ENCODE assay signal across 8 cellular contexts in the genomic region with DNA sequence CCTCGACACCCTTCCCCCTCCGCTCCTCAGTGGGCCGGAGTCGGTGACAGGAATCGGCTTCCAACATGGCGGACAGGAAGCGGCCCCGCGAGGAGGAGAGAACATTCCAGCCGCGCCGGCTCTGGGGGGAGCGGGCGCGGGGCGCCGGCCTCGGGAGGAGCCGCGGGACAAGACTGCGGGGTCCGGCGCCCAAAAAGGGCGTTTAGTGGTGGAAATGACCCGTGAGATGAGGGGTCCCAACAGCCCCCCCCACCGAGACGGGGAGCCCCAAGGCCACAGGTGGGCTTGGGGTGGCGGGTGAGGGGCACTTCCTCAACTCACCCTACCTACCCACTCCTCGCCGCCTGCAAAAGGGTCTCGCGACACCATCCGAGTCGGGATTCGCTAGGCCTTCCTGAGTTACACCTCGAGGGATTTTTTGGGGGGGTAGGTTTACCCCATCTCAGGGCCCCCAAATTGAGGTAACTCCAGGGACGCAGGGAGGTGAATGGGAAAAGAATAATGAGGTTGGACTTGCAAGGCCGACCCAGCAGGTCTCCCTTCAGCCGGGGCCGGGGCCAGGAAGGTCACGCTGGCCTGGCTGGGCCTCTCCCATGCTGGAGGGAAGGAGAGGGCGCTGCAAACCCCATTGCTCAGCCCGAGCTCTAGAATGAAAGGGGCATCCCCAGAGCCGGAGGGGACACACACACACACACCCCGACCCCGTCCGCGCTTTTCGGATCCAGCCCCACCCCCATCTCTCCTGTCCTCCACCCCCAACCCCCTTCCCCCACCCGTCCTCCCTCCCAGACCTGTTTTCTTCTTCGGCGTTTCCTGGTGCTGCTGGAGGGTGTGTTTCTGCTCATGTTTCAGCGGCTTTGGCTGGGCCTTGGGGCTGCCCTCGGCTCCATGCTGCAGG. TPM values are rescaled to one million over a fixed set of nuclear protein-coding genes. Genes with fewer than 3 reads are reported as not detected.
DNase-seq lines count a peak whose midpoint lies in the region; ATAC-seq and TF ChIP-seq lines count a peak whose summit lies in the region.

No MANE protein-coding gene starts in this region.

- H3K27me3 ChIP-seq in CD8-positive, alpha-beta T cell (ENCODE audit: insufficient read depth, low read length), result no peaks in the 10 kb centered on the region
- H3K27me3 ChIP-seq in layer of hippocampus (ENCODE audit: control insufficient read depth, insufficient read depth, low read length), result no peaks in the 10 kb centered on the region

- POLR2A ChIA-PET in CD8-positive, alpha-beta T cell (lab: Charles Lee), result interaction anchor here (0.5 to 1.8 kb wide), 17 partner anchors 9 to 717 kb away, joined by 3 to 14 read pairs (median 3); partner anchors contain the start of genes ALDOC, PHF12, SDF2 and SUPT6H

- H3K4me1 Mint-ChIP-seq in CD8-positive, alpha-beta T cell (ENCODE audit: low read depth), result peaks cover 49% of the 10 kb centered on the region
- peaks cover 46% of the 10 kb centered on the region for H3K4me1 Mint-ChIP-seq in chondrocyte (ENCODE audit: low read depth)

- peak overlapping the region; percentile 99 for H3K4me3 Mint-ChIP-seq in CD8-positive, alpha-beta T cell
- peak overlapping the region; percentile 100 for H3K4me3 Mint-ChIP-seq in chondrocyte (ENCODE audit: unreplicated experiment)

- H3K36me3 Mint-ChIP-seq in CD8-positive, alpha-beta T cell, result peaks cover 22% of the 10 kb centered on the region
- H3K36me3 Mint-ChIP-seq in chondrocyte (ENCODE audit: low read depth), result peaks cover 8% of the 10 kb centered on the region

- CTCF ChIA-PET in CD8-positive, alpha-beta T cell (lab: Charles Lee), result interaction anchor here (1.1 to 1.3 kb wide), 2 partner anchors 9 to 10 kb away, joined by 3 to 4 read pairs; no protein-coding TSS in a partner anchor

- no peaks in the 10 kb centered on the region for H3K9me3 ChIP-seq in CD8-positive, alpha-beta T cell (ENCODE audit: low read length)

- ATAC-seq in CD8-positive, alpha-beta T cell, result peak; percentile 30
- ATAC-seq in GM21723 (IDR thresholded peaks at IDR 0.05; ENCODE audit: unreplicated experiment) (peak; percentile 21), HG02938 (IDR thresholded peaks at IDR 0.05; ENCODE audit: unreplicated experiment) (no peak)

- H3K36me3 ChIP-seq in CD8-positive, alpha-beta T cell (ENCODE audit: insufficient read depth, low read length), result no peaks in the 10 kb centered on the region

- peaks cover 48% of the 10 kb centered on the region for H3K4me1 ChIP-seq in CD8-positive, alpha-beta T cell (ENCODE audit: insufficient read depth, low read length)

- H3K27ac ChIP-seq in CD8-positive, alpha-beta T cell (ENCODE audit: low read depth, low read length), result peak overlapping the region; percentile 70
- peak overlapping the region; percentile 97 for H3K27ac ChIP-seq in layer of hippocampus (ENCODE audit: low read depth, low read length)

- TF ChIP-seq CTCF in CD8-positive, alpha-beta T cell (IDR thresholded peaks at IDR 0.05), result no peak
- no peak for TF ChIP-seq CTCF in chondrocyte (IDR thresholded peaks at IDR 0.05)

- peak; percentile 12 to 74 (median 48) for DNase-seq in CD8-positive, alpha-beta T cell
- DNase-seq in NCI-H2029 (lab: John Stamatoyannopoulos, UW) (peak; percentile 34), chondrocyte (ENCODE audit: low spot score) (no peak)
- DNase-seq in activated CD4-positive, alpha-beta T cell treated with anti-CD3 and anti-CD28 coated beads for 1 hour, result peak; percentile 24
- peak; percentile 35 to 54 for DNase-seq in stimulated activated CD4-positive, alpha-beta T cell treated with anti-CD3 and anti-CD28 coated beads, Interleukin-1b, Interleukin-23, amount 100 ng/mL, for 4 hours (ENCODE audit: low read depth in 2 of 2)

- no peaks in the 10 kb centered on the region for H3K9me3 Mint-ChIP-seq in CD8-positive, alpha-beta T cell
- no peaks in the 10 kb centered on the region for H3K9me3 Mint-ChIP-seq in chondrocyte (ENCODE audit: low read depth)

- no peaks in the 10 kb centered on the region for H3K27me3 Mint-ChIP-seq in CD8-positive, alpha-beta T cell (ENCODE audit: low read depth)
- H3K27me3 Mint-ChIP-seq in chondrocyte (ENCODE audit: low read depth), result no peaks in the 10 kb centered on the region

- intact Hi-C loops in CD8-positive, alpha-beta T cell (cut with DNase I, micrococcal nuclease), result loop anchor here (1.0 to 10.0 kb wide), 9 partner anchors 98 to 824 kb away; partner anchors contain the start of genes ABHD15 (in 2 of the 2), TP53I13 (in 2 of the 2), NEK8 (in 1 of the 2) and NSRP1 (in 1 of the 2)

- H3K27ac Mint-ChIP-seq in CD8-positive, alpha-beta T cell, result peak overlapping the region; percentile 98
- peak overlapping the region; percentile 100 for H3K27ac Mint-ChIP-seq in chondrocyte (ENCODE audit: unreplicated experiment)

- H3K4me3 ChIP-seq in CD8-positive, alpha-beta T cell (ENCODE audit: low read depth, low read length), result peak overlapping the region; percentile 93

RNA-seq across cellular contexts. Expression of gene NUFIP2, which starts 0.7 kb away (rescaled TPM):
- 10 to 100 TPM; 67.9 to 71.8 TPM for total RNA-seq in CD8-positive, alpha-beta T cell
- total RNA-seq in chondrocyte, result 50.3 to 60.1 TPM (median 53.7 TPM) in 3 replicates

RNA-seq across cellular contexts. Expression of gene CRYBA1, which starts 46.6 kb away (rescaled TPM):
- not detected for total RNA-seq in CD8-positive, alpha-beta T cell
- total RNA-seq in chondrocyte, result not detected in 3 replicates
